8 cellular contexts compared by ENCODE assay signal in the genomic region with DNA sequence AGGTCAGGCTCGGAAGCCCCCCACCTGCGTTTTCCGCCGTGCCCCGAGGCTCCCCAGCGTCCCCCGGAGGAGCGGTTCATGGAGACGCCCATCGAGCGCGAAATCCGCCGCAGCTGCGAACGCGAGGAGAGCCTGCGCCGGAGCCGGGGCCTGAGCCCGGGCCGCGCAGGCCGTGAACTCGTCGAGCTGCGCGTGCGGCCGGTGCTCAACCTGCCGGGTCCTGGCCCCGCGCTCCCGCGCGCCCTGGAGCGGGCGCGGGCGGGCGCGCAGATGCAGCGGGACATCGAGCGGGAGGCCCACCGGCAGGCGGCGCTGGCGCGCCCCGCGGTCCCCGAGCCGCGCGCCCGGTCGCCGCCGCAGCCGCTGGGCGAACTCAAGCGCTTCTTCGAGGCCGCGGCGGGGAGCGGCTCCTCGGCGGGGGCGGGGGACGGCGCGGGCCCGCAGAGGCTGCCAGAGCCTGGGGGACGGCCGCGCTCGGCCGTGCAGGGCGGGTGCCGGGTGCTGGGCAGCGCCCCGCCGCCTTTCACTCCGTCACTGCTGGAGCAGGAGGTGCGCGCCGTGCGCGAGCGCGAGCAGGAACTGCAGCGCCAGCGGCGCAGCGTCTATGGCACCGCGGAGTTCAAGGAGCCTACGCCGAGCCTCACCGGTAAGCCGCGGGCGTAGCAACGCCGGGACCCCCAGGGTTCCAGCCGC. TPM values are rescaled to one million over a fixed set of nuclear protein-coding genes. Genes with fewer than 3 reads are reported as not detected.
DNase-seq lines count a peak whose midpoint lies in the region; ATAC-seq, FAIRE-seq and TF ChIP-seq lines count a peak whose summit lies in the region.

No MANE protein-coding gene starts in this region.

- peak overlapping the region; percentile 88 to 97 for H3K27ac ChIP-seq in kidney (ENCODE audit: low read depth in 2 of 2, low read length in 2 of 2)

- peak; percentile 26; the same call in 1 of the 2 replicates for TF ChIP-seq CTCF in WTC11 (IDR thresholded peaks at IDR 0.05)
- TF ChIP-seq CTCF in kidney (IDR thresholded peaks at IDR 0.05; ENCODE audit: borderline replicate concordance, extremely low read depth, insufficient read depth), result peak; percentile 62

- peak overlapping the region; percentile 84 for H3K4me3 Mint-ChIP-seq in WTC11
- peak overlapping the region; percentile 98 for H3K4me3 Mint-ChIP-seq in central memory CD8-positive, alpha-beta T cell

- peak overlapping the region; percentile 84 to 88 for H3K4me3 ChIP-seq in kidney (ENCODE audit: low read length in 2 of 2)

- POLR2A ChIA-PET in WTC11 (lab: Charles Lee), result interaction anchor here (0.7 kb wide), 1 partner anchor 138 kb away, joined by 3 read pairs; no protein-coding TSS in a partner anchor

- DNase-seq in ELR (ENCODE audit: low read depth), result peak; percentile 84
- peak; percentile 70 for DNase-seq in HCEC 1CT
- peak; percentile 79 for DNase-seq in NCI-H146 (lab: John Stamatoyannopoulos, UW)
- DNase-seq in WTC11 (ENCODE audit: low spot score), result peak; percentile 71
- peak; percentile 70 to 72 for DNase-seq in central memory CD8-positive, alpha-beta T cell (ENCODE audit: low spot score in 2 of 2)
- peak; percentile 91 for DNase-seq in kidney
- DNase-seq in stimulated activated CD4-positive, alpha-beta T cell treated with anti-CD3 and anti-CD28 coated beads, Interleukin-15, amount 100 ng/mL, for 1 hour (ENCODE audit: low read depth in 1 of 2, low spot score in 1 of 2), result peak; percentile 63 to 70
- no peak for DNase-seq in 8988T

- ATAC-seq in WTC11, result peak; percentile 32
- ATAC-seq in central memory CD8-positive, alpha-beta T cell (replicated peaks; ENCODE audit: extremely low read depth, poor library complexity, severe bottlenecking), result peak; percentile 74

- H3K4me1 Mint-ChIP-seq in WTC11, result peaks cover 8% of the 10 kb centered on the region; the same call in 1 of the 2 replicates
- peaks cover 15% of the 10 kb centered on the region for H3K4me1 Mint-ChIP-seq in central memory CD8-positive, alpha-beta T cell

- H3K27me3 Mint-ChIP-seq in WTC11 (ENCODE audit: low read depth), result peaks cover 70% of the 10 kb centered on the region
- no peaks in the 10 kb centered on the region for H3K27me3 Mint-ChIP-seq in central memory CD8-positive, alpha-beta T cell

- H3K27ac Mint-ChIP-seq in WTC11, result no peak overlapping the region
- peak overlapping the region; percentile 97 for H3K27ac Mint-ChIP-seq in central memory CD8-positive, alpha-beta T cell (ENCODE audit: low read depth)

- CTCF ChIA-PET in WTC11 (lab: Charles Lee), result interaction anchor here (0.6 to 6.6 kb wide), 26 partner anchors 9 to 399 kb away, joined by 3 to 164 read pairs (median 6); partner anchors contain the start of genes ASF1B, DCAF15, IL27RA and PALM3

- intact Hi-C loops in kidney (cut with DNase I), result no loop called here

- H3K4me1 ChIP-seq in kidney (ENCODE audit: control insufficient read depth in 1 of 2, insufficient read depth in 1 of 2, low read depth in 1 of 2, low read length in 2 of 2), result peaks cover 0 to 14% of the 10 kb centered on the region in 2 donors

- peak overlapping the region; percentile 62 to 86 for H3K9ac ChIP-seq in kidney (ENCODE audit: low read length in 2 of 2)

- no peaks in the 10 kb centered on the region for H3K9me3 ChIP-seq in kidney (ENCODE audit: control insufficient read depth in 1 of 2, low read length in 2 of 2)

- H3K36me3 ChIP-seq in kidney (ENCODE audit: control insufficient read depth in 1 of 2, insufficient read depth in 2 of 2, low read length in 2 of 2), result no peaks in the 10 kb centered on the region

- H3K9me3 Mint-ChIP-seq in WTC11, result no peaks in the 10 kb centered on the region
- no peaks in the 10 kb centered on the region for H3K9me3 Mint-ChIP-seq in central memory CD8-positive, alpha-beta T cell

- H3K36me3 Mint-ChIP-seq in WTC11, result no peaks in the 10 kb centered on the region
- peaks cover 14% of the 10 kb centered on the region for H3K36me3 Mint-ChIP-seq in central memory CD8-positive, alpha-beta T cell (ENCODE audit: insufficient read depth)

- no peak for FAIRE-seq in kidney (lab: Jason Lieb, UNC)

TF ChIP-seq in WTC11, 78 proteins besides CTCF, POLR2A, EP300 and RAD21 (continues in another document):
- no peak for TF ChIP-seq NFYB (CRISPR knock-in tag; conservative IDR thresholded peaks at IDR 0.05; ENCODE audit: low read depth)
- TF ChIP-seq FOXK1 (CRISPR knock-in tag; IDR thresholded peaks at IDR 0.05), result no peak
- TF ChIP-seq ZNF138 (CRISPR knock-in tag; conservative IDR thresholded peaks at IDR 0.05), result no peak
- TF ChIP-seq ZNF416 (CRISPR knock-in tag; IDR thresholded peaks at IDR 0.05), result no peak
- TF ChIP-seq CBFB (CRISPR knock-in tag; IDR thresholded peaks at IDR 0.05; ENCODE audit: low read depth), result no peak
- peak; percentile 53; the same call in 1 of the 2 replicates for TF ChIP-seq FOXP1 (CRISPR knock-in tag; IDR thresholded peaks at IDR 0.05; ENCODE audit: borderline replicate concordance)
- no peak for TF ChIP-seq ZNF671 (CRISPR knock-in tag; IDR thresholded peaks at IDR 0.05)
- TF ChIP-seq EMX1 (CRISPR knock-in tag; IDR thresholded peaks at IDR 0.05), result 0 out of 2 replicates have a peak, but pooled peaks have one; percentile 35
- TF ChIP-seq ZNF317 (CRISPR knock-in tag; IDR thresholded peaks at IDR 0.05; ENCODE audit: borderline replicate concordance, low read depth), result no peak
- no peak; the same call in 1 of the 2 replicates for TF ChIP-seq E2F5 (CRISPR knock-in tag; IDR thresholded peaks at IDR 0.05)
- TF ChIP-seq SP1 (CRISPR knock-in tag; conservative IDR thresholded peaks at IDR 0.05), result peak; percentile 70; the same call in 1 of the 2 replicates
- TF ChIP-seq FOXJ3 (CRISPR knock-in tag; IDR thresholded peaks at IDR 0.05; ENCODE audit: borderline replicate concordance), result no peak
- no peak for TF ChIP-seq HMGXB4 (CRISPR knock-in tag; IDR thresholded peaks at IDR 0.05)
- TF ChIP-seq ZBTB43 (CRISPR knock-in tag; IDR thresholded peaks at IDR 0.05), result no peak
- no peak for TF ChIP-seq SMAD3 (CRISPR knock-in tag; IDR thresholded peaks at IDR 0.05; ENCODE audit: borderline replicate concordance)
- peak; percentile 26; the same call in 1 of the 2 replicates for TF ChIP-seq CREM (CRISPR knock-in tag; IDR thresholded peaks at IDR 0.05)

RNA-seq across cellular contexts. Expression of gene MISP3, which starts 0.8 kb away (rescaled TPM):
- total RNA-seq in WTC11 (2021), result 2.4 to 3.4 TPM (median 3.2 TPM) in 3 replicates
- 8.7 TPM for total RNA-seq in kidney
- polyA plus RNA-seq in kidney (ENCODE audit: insufficient read depth, low read depth, low replicate concordance), result 32.0 TPM

RNA-seq across cellular contexts. Expression of gene PALM3, which starts 11.5 kb away (rescaled TPM):
- total RNA-seq in WTC11 (2021), result 25.9 to 31.1 TPM (median 28.6 TPM) in 3 replicates
- total RNA-seq in kidney, result 19.4 TPM
- 45.8 TPM for polyA plus RNA-seq in kidney (ENCODE audit: insufficient read depth, low read depth, low replicate concordance)

RNA-seq across cellular contexts. Expression of gene C19orf67, which starts 12.2 kb away (rescaled TPM):
- total RNA-seq in WTC11 (2021), result 0.35 to 0.87 TPM (median 0.41 TPM) in 3 replicates
- total RNA-seq in kidney, result not detected
- polyA plus RNA-seq in kidney (ENCODE audit: insufficient read depth, low read depth, low replicate concordance), result not detected

RNA-seq across cellular contexts. Expression of gene SAMD1, which starts 17.2 kb away (rescaled TPM):
- 113 to 131 TPM (median 116 TPM) in 3 replicates for total RNA-seq in WTC11 (2021)
- 28.3 TPM for total RNA-seq in kidney
- polyA plus RNA-seq in kidney (ENCODE audit: insufficient read depth, low read depth, low replicate concordance), result 23.3 TPM

RNA-seq across cellular contexts. Expression of gene IL27RA, which starts 41.8 kb away (rescaled TPM):
- total RNA-seq in WTC11 (2021), result 11.8 to 12.2 TPM (median 12.0 TPM) in 3 replicates
- total RNA-seq in kidney, result 14.1 TPM
- 3.1 TPM for polyA plus RNA-seq in kidney (ENCODE audit: insufficient read depth, low read depth, low replicate concordance)
